Comparison of ENCODE assay signal across 10 cellular contexts in the genomic region with DNA sequence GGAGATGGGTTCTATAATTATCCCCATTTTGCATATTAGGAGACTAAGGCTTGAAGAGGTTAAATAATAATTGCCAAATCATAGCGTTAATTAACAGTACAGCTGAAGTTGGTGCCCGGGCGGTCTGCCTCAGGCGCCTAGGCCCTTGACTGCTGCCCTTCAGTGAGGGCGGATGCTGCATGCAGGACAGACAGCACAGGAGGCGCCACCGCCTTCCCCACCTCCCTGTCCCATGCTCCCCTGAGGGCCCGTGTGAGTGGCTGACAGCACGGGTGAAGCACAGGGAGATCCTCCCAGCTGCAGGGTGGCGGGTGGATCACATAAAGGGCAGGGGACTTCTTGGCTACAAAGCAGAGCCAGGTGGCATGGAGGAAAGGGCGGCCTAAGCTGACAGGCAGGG.
"Had no signal": no experiment of that assay in that cellular context is flagged by ENCODE, and none has a peak within 500 bp of the region (broad histone marks: within the 10 kb centered on the region; RNA-seq: fewer than 3 reads in every experiment).

No MANE protein-coding gene starts in this region.

- H3K36me3 ChIP-seq: gastroesophageal sphincter had no signal

- H3K9me3 ChIP-seq: gastroesophageal sphincter had no signal

- H3K27me3 ChIP-seq: gastroesophageal sphincter had no signal

- H3K27ac ChIP-seq: gastroesophageal sphincter had no signal

- DNase-seq: activated CD4-positive, alpha-beta T cell treated with anti-CD3 and anti-CD28 coated beads, Interleukin-2, amount 50 U/mL, for 4 hours; activated CD4-positive, CD25-positive, alpha-beta regulatory T cell treated with anti-CD3 and anti-CD28 coated beads, Interleukin-2, amount 50 U/mL, for 72 hours; activated T-cell treated with anti-CD3 and anti-CD28 coated beads, Interleukin-2, amount 50 U/mL, for 1 hour; amygdala; nephron progenitor cell; stimulated activated CD4-positive, alpha-beta T cell treated with anti-CD3 and anti-CD28 coated beads, Interleukin-12 subunit alpha, Interleukin-12 subunit beta, amount 100 ng/mL, for 4 hours; stimulated activated CD4-positive, alpha-beta T cell treated with anti-CD3 and anti-CD28 coated beads, Interleukin-2, amount 100 ng/mL, for 48 hours; stimulated activated naive CD4-positive, alpha-beta T cell treated with Interleukin-2 at 50 U/mL for 16 hours; trophoblast cell had no signal

- H3K4me3 ChIP-seq: gastroesophageal sphincter had no signal
